ENCODE assay signal across 20 cellular contexts in genomic region chr2:240894006-240894405, GRCh38. TPM values are rescaled to one million over a fixed set of nuclear protein-coding genes. Genes with fewer than 3 reads are reported as not detected.
A peak's percentile ranks its signal among the peaks of the same experiment; 100 is the strongest.
DNase-seq lines count a peak whose midpoint lies in the region; ATAC-seq, FAIRE-seq and TF ChIP-seq lines count a peak whose summit lies in the region.
"Had no signal": no experiment of that assay in that cellular context is flagged by ENCODE, and none has a peak within 500 bp of the region (broad histone marks: within the 10 kb centered on the region; RNA-seq: fewer than 3 reads in every experiment).

No MANE protein-coding gene starts in this region.

- CTCF ChIA-PET in HepG2 (lab: Yijun Ruan, JAX; ENCODE audit: low intra/inter-chr PET ratio, low total read pairs) = no interaction called here
- CTCF ChIA-PET in activated CD4-positive, alpha-beta memory T cell treated with anti-CD3 and anti-CD28 coated beads, Interleukin-2, amount 10 ng/mL, durations not matched to agents 7 days and 5 days (lab: Charles Lee) = no interaction called here

- no peaks in the 10 kb centered on the region for H3K36me3 Mint-ChIP-seq in astrocyte (ENCODE audit: low read depth, unreplicated experiment)
- H3K36me3 Mint-ChIP-seq in activated CD4-positive, alpha-beta memory T cell treated with anti-CD3 and anti-CD28 coated beads, Interleukin-2, amount 10 ng/mL, durations not matched to agents 7 days and 5 days (ENCODE audit: low read depth) = no peaks in the 10 kb centered on the region

- no peak overlapping the region for H3K4me3 Mint-ChIP-seq in astrocyte (ENCODE audit: unreplicated experiment)
- no peak overlapping the region for H3K4me3 Mint-ChIP-seq in activated CD4-positive, alpha-beta memory T cell treated with anti-CD3 and anti-CD28 coated beads, Interleukin-2, amount 10 ng/mL, durations not matched to agents 7 days and 5 days
- H3K4me3 Mint-ChIP-seq: HFFc6 had no signal

- no peaks in the 10 kb centered on the region for H3K36me3 ChIP-seq in astrocyte (ENCODE audit: insufficient read depth, low read length)
- H3K36me3 ChIP-seq in HepG2 (replicated peaks in 1 of 2; ENCODE audit: control insufficient read depth in 1 of 2, insufficient read depth in 2 of 2, low read length in 2 of 2) = no peaks in the 10 kb centered on the region
- H3K36me3 ChIP-seq in smooth muscle cell (ENCODE audit: low read depth) = no peaks in the 10 kb centered on the region
- no peaks in the 10 kb centered on the region for H3K36me3 ChIP-seq in Karpas-422 (ENCODE audit: insufficient read depth, low read length)

- in situ Hi-C loops in HepG2 (cut with HindIII; ENCODE audit: extremely low pct_ligation_motif_present, low pct_unique_long_range_greater_than_20kb) = no loop called here

- no peak for FAIRE-seq in astrocyte (lab: Jason Lieb, UNC)
- FAIRE-seq in HepG2 (lab: Jason Lieb, UNC) = no peak
- FAIRE-seq: G401.6, GM12891, RCC 7860 had no signal

- H3K27ac ChIP-seq in astrocyte (ENCODE audit: low read depth, low read length) (no peak overlapping the region), HepG2 (ENCODE audit: extremely low read length, insufficient read depth, low read length) (no peak overlapping the region), smooth muscle cell (ENCODE audit: low read depth) (peak overlapping the region; percentile 21), Karpas-422 (ENCODE audit: low read length) (no peak overlapping the region)
- H3K27ac ChIP-seq: KMS-11 had no signal

- H3K79me2 ChIP-seq in astrocyte (ENCODE audit: insufficient read depth, low read length) (no peaks in the 10 kb centered on the region), HepG2 (ENCODE audit: insufficient read depth, low read length) (no peaks in the 10 kb centered on the region), smooth muscle cell (ENCODE audit: low read depth) (no peaks in the 10 kb centered on the region), Karpas-422 (ENCODE audit: low read length) (no peaks in the 10 kb centered on the region)

- H3K27me3 ChIP-seq in astrocyte (ENCODE audit: insufficient read depth, low read length) (no peaks in the 10 kb centered on the region), HepG2 (ENCODE audit: control insufficient read depth in 1 of 2, insufficient read depth in 2 of 2, low read length in 2 of 2) (no peaks in the 10 kb centered on the region; a peak in 1 of 5 replicates), smooth muscle cell (ENCODE audit: low read depth) (no peaks in the 10 kb centered on the region), Karpas-422 (ENCODE audit: low read length) (no peaks in the 10 kb centered on the region)

- 28% methylated on average over 6 of the region's 9 CpGs for WGBS in HepG2 (ENCODE audit: low lambda C conversion rate)
- whole genome bisulfite sequencing in smooth muscle cell (ENCODE audit: low lambda C conversion rate) = 64% methylated on average over 9 of the region's 9 CpGs

- intact Hi-C loops in HepG2 (cut with micrococcal nuclease; ENCODE audit: unreplicated experiment) = no loop called here

- POLR2A ChIA-PET in HepG2 (lab: Yijun Ruan, JAX) = interaction anchor here (1.0 to 9.3 kb wide), 2 partner anchors 19 to 37 kb away, joined by 3 to 63 read pairs; no protein-coding TSS in a partner anchor
- POLR2A ChIA-PET in activated CD4-positive, alpha-beta memory T cell treated with anti-CD3 and anti-CD28 coated beads, Interleukin-2, amount 10 ng/mL, durations not matched to agents 7 days and 5 days (lab: Charles Lee) = no interaction called here

- H3K4me1 ChIP-seq in astrocyte (ENCODE audit: insufficient read depth, low read length) (peaks cover 3% of the 10 kb centered on the region), HepG2 (ENCODE audit: insufficient read depth, low read length) (peaks cover 90% of the 10 kb centered on the region), smooth muscle cell (ENCODE audit: low read depth) (peaks cover 7% of the 10 kb centered on the region), Karpas-422 (ENCODE audit: low read length) (no peaks in the 10 kb centered on the region)

- no peaks in the 10 kb centered on the region for H4K20me1 ChIP-seq in astrocyte (ENCODE audit: insufficient read depth, low read length)
- no peaks in the 10 kb centered on the region for H4K20me1 ChIP-seq in HepG2 (ENCODE audit: insufficient read depth, low read length)
- no peaks in the 10 kb centered on the region for H4K20me1 ChIP-seq in smooth muscle cell (ENCODE audit: low read depth)
- no peaks in the 10 kb centered on the region for H4K20me1 ChIP-seq in Karpas-422 (ENCODE audit: insufficient read depth, low read depth, low read length)

- peak overlapping the region; percentile 25 for H3K4me2 ChIP-seq in astrocyte (ENCODE audit: low read length)
- H3K4me2 ChIP-seq in HepG2 (ENCODE audit: low read depth, low read length) = peak overlapping the region; percentile 19; the same call in 1 of the 2 replicates
- peak overlapping the region; percentile 48 for H3K4me2 ChIP-seq in smooth muscle cell
- no peak overlapping the region for H3K4me2 ChIP-seq in Karpas-422 (ENCODE audit: low read depth, low read length, poor library complexity, severe bottlenecking)
- H3K4me2 ChIP-seq: KMS-11 had no signal

- peaks cover 18% of the 10 kb centered on the region for H3K27me3 Mint-ChIP-seq in astrocyte (ENCODE audit: low read depth, unreplicated experiment)
- H3K27me3 Mint-ChIP-seq in activated CD4-positive, alpha-beta memory T cell treated with anti-CD3 and anti-CD28 coated beads, Interleukin-2, amount 10 ng/mL, durations not matched to agents 7 days and 5 days = no peaks in the 10 kb centered on the region

- no peaks in the 10 kb centered on the region for H3K9me2 ChIP-seq in Karpas-422 (replicated peaks; ENCODE audit: insufficient read depth, low read length)

- TF ChIP-seq RAD21 in HepG2 (CRISPR knock-in tag; IDR thresholded peaks at IDR 0.05) = no peak

- no peak for ATAC-seq in HepG2

- H2AFZ ChIP-seq in astrocyte (ENCODE audit: low read depth, low read length) (no peak overlapping the region), HepG2 (ENCODE audit: low read length) (no peak overlapping the region), smooth muscle cell (ENCODE audit: low read depth) (no peak overlapping the region), Karpas-422 (ENCODE audit: low read length) (no peak overlapping the region)

- H3F3A ChIP-seq in smooth muscle cell (ENCODE audit: low read depth) = no peaks in the 10 kb centered on the region

- H3K9me3 ChIP-seq in astrocyte (ENCODE audit: insufficient read depth, low read depth, low read length) (no peaks in the 10 kb centered on the region), HepG2 (ENCODE audit: low read length) (no peaks in the 10 kb centered on the region), smooth muscle cell (replicated peaks; ENCODE audit: low read depth) (no peaks in the 10 kb centered on the region), Karpas-422 (ENCODE audit: low read length) (no peaks in the 10 kb centered on the region)

- no peaks in the 10 kb centered on the region for H3K9me3 Mint-ChIP-seq in astrocyte (ENCODE audit: unreplicated experiment)
- no peaks in the 10 kb centered on the region for H3K9me3 Mint-ChIP-seq in activated CD4-positive, alpha-beta memory T cell treated with anti-CD3 and anti-CD28 coated beads, Interleukin-2, amount 10 ng/mL, durations not matched to agents 7 days and 5 days
- H3K9me3 Mint-ChIP-seq: HFFc6 had no signal

- H3K9ac ChIP-seq in astrocyte (ENCODE audit: low read length) (no peak overlapping the region), HepG2 (ENCODE audit: insufficient read depth, low read depth, low read length) (no peak overlapping the region), smooth muscle cell (ENCODE audit: low read depth) (peak overlapping the region; percentile 17), Karpas-422 (ENCODE audit: low read length) (no peak overlapping the region)
- H3K9ac ChIP-seq: KMS-11 had no signal

- H3K4me1 Mint-ChIP-seq in astrocyte (ENCODE audit: low read depth, unreplicated experiment) = peaks cover 2% of the 10 kb centered on the region
- no peaks in the 10 kb centered on the region for H3K4me1 Mint-ChIP-seq in activated CD4-positive, alpha-beta memory T cell treated with anti-CD3 and anti-CD28 coated beads, Interleukin-2, amount 10 ng/mL, durations not matched to agents 7 days and 5 days

- no TSS peak for BruUV-seq in HepG2 (replicated peaks; lab: Mats Ljungman, UMichigan)

- TF ChIP-seq EP300 in HepG2 (IDR thresholded peaks at IDR 0.05; ENCODE audit: low read depth in 2 of 2, low read length in 2 of 2) (no peak), HepG2 (CRISPR knock-in tag; IDR thresholded peaks at IDR 0.05; ENCODE audit: borderline replicate concordance) (no peak)

- H3K4me3 ChIP-seq in astrocyte (ENCODE audit: insufficient read depth, low read depth, low read length) (no peak overlapping the region), HepG2 (replicated peaks in 1 of 3; ENCODE audit: insufficient read depth in 1 of 3, low read depth in 2 of 3, low read length in 3 of 3) (no peak overlapping the region; a peak in 1 of 6 replicates), smooth muscle cell (no peak overlapping the region), Karpas-422 (ENCODE audit: low read length) (no peak overlapping the region)

- DNase-seq in EH (ENCODE audit: low read depth) (peak; percentile 5), astrocyte (ENCODE audit: low read depth) (no peak), HepG2 (ENCODE audit: low spot score) (no peak), smooth muscle cell (lab: John Stamatoyannopoulos, UW; ENCODE audit: unreplicated experiment) (no peak), Karpas-422 (no peak), DMS79 (lab: John Stamatoyannopoulos, UW) (no peak), SW 1271 (lab: John Stamatoyannopoulos, UW) (no peak)
- DNase-seq in activated CD4-positive, alpha-beta memory T cell treated with anti-CD3 and anti-CD28 coated beads, Interleukin-2, amount 10 ng/mL, durations not matched to agents 7 days and 5 days = no peak
- DNase-seq: AML-193, HFFc6, MM.1S, NCI-H1105 treated with DMSO at 0.1 percent for 48 hours, NCI-H1930, NCI-H2171 treated with DMSO at 0.1 percent for 48 hours, NCI-H510A had no signal

- no peak for TF ChIP-seq POLR2A in HepG2 (IDR thresholded peaks at IDR 0.05; ENCODE audit: insufficient read depth in 1 of 2, low read depth in 2 of 2, low read length in 2 of 2)

- TF ChIP-seq CTCF in astrocyte (IDR thresholded peaks at IDR 0.05; ENCODE audit: insufficient read depth, low read depth, low read length) (no peak), HepG2 (CRISPR knock-in tag; IDR thresholded peaks at IDR 0.05) (no peak), smooth muscle cell (IDR thresholded peaks at IDR 0.05; ENCODE audit: borderline replicate concordance, insufficient read depth, poor library complexity, severe bottlenecking) (no peak)

- no peak overlapping the region for H3K27ac Mint-ChIP-seq in astrocyte (ENCODE audit: unreplicated experiment)
- no peak overlapping the region for H3K27ac Mint-ChIP-seq in activated CD4-positive, alpha-beta memory T cell treated with anti-CD3 and anti-CD28 coated beads, Interleukin-2, amount 10 ng/mL, durations not matched to agents 7 days and 5 days
- H3K27ac Mint-ChIP-seq: HFFc6 had no signal

RNA-seq across cellular contexts. Expression of gene MAB21L4, which starts 1.9 kb away (rescaled TPM):
- 0.43 and 0.59 TPM in 2 replicates for total RNA-seq in astrocyte
- total RNA-seq in HepG2 (2016; rRNA removed; fragmentation: Illumina TruSeq; extraction: Trizol) = 13.5 and 14.0 TPM in 2 replicates
- total RNA-seq in HepG2 (2016; cell fraction: cytosol; rRNA removed; fragmentation: Illumina TruSeq; extraction: Trizol; ENCODE audit: low read depth) = 3.1 and 3.7 TPM in 2 replicates
- total RNA-seq in HepG2 (2016; cell fraction: insoluble cytoplasmic fraction; rRNA removed; fragmentation: Illumina TruSeq; extraction: Trizol) = 11.5 and 15.3 TPM in 2 replicates
- total RNA-seq in HepG2 (2016; cell fraction: membrane; rRNA removed; fragmentation: Illumina TruSeq; extraction: Trizol) = 10.1 and 12.0 TPM in 2 replicates
- 8.9 and 10.1 TPM in 2 replicates for total RNA-seq in HepG2 (2016; cell fraction: nucleus; rRNA removed; fragmentation: Illumina TruSeq; extraction: Trizol)
- polyA plus RNA-seq in HepG2 (2011; rRNA removed) = 3.0 and 3.6 TPM in 2 replicates
- polyA plus RNA-seq in HepG2 (2011; cell fraction: cytosol; rRNA removed) = 2.4 and 4.2 TPM in 2 replicates
- 8.9 and 9.1 TPM in 2 replicates for polyA plus RNA-seq in HepG2 (2011; cell fraction: nucleus; rRNA removed)
- polyA plus RNA-seq in HepG2 (2012) = 2.1 and 4.1 TPM in 2 replicates
- 3.4 TPM in 2 replicates for polyA plus RNA-seq in HepG2 (2016; cell fraction: cytosol; fragmentation: Illumina TruSeq; extraction: Trizol; ENCODE audit: low read depth)
- polyA plus RNA-seq in HepG2 (2016; cell fraction: insoluble cytoplasmic fraction; fragmentation: Illumina TruSeq; extraction: Trizol; ENCODE audit: low read depth) = 11.8 and 13.7 TPM in 2 replicates
- polyA plus RNA-seq in HepG2 (2016; cell fraction: membrane; fragmentation: Illumina TruSeq; extraction: Trizol; ENCODE audit: low read depth) = 8.3 and 8.8 TPM in 2 replicates
- 15.9 and 16.1 TPM in 2 replicates for polyA plus RNA-seq in HepG2 (2016; cell fraction: nucleus; fragmentation: Illumina TruSeq; extraction: Trizol; ENCODE audit: insufficient read depth, low read depth)
- 5.4 TPM in 1 of 2 replicates, not detected in the other for polyA minus RNA-seq in HepG2 (2011; rRNA and poly(A)+ RNA removed; ENCODE audit: low replicate concordance)
- polyA minus RNA-seq in HepG2 (2011; cell fraction: cytosol; rRNA and poly(A)+ RNA removed) = 1.8 and 2.0 TPM in 2 replicates
- 1.3 and 2.5 TPM in 2 replicates for polyA minus RNA-seq in HepG2 (2011; cell fraction: nucleus; rRNA and poly(A)+ RNA removed)
- 0.99 and 2.2 TPM in 2 replicates for total RNA-seq in smooth muscle cell
- polyA plus RNA-seq in smooth muscle cell = 0.53 TPM in 1 of 2 replicates, not detected in the other
- total RNA-seq in activated CD4-positive, alpha-beta memory T cell treated with anti-CD3 and anti-CD28 coated beads, Interleukin-2, amount 10 ng/mL, durations not matched to agents 7 days and 5 days = not detected
- total RNA-seq in Karpas-422 (2014; rRNA removed; shearing (Covaris generic); ENCODE audit: low replicate concordance) = not detected in 2 replicates
- total RNA-seq: A673, HFFc6 had no signal

RNA-seq across cellular contexts. Expression of gene CROCC2, which starts 12.1 kb away (rescaled TPM):
- not detected in 2 replicates for total RNA-seq in astrocyte
- total RNA-seq in HepG2 (2016; rRNA removed; fragmentation: Illumina TruSeq; extraction: Trizol) = not detected in 2 replicates
- not detected in 2 replicates for total RNA-seq in HepG2 (2016; cell fraction: cytosol; rRNA removed; fragmentation: Illumina TruSeq; extraction: Trizol; ENCODE audit: low read depth)
- 0.02 TPM in 1 of 2 replicates, not detected in the other for total RNA-seq in HepG2 (2016; cell fraction: insoluble cytoplasmic fraction; rRNA removed; fragmentation: Illumina TruSeq; extraction: Trizol)
- not detected in 2 replicates for total RNA-seq in HepG2 (2016; cell fraction: membrane; rRNA removed; fragmentation: Illumina TruSeq; extraction: Trizol)
- total RNA-seq in HepG2 (2016; cell fraction: nucleus; rRNA removed; fragmentation: Illumina TruSeq; extraction: Trizol) = not detected in 2 replicates
- not detected in 2 replicates for polyA plus RNA-seq in HepG2 (2011; rRNA removed)
- not detected in 2 replicates for polyA plus RNA-seq in HepG2 (2011; cell fraction: cytosol; rRNA removed)
- 0.03 TPM in 1 of 2 replicates, not detected in the other for polyA plus RNA-seq in HepG2 (2011; cell fraction: nucleus; rRNA removed)
- polyA plus RNA-seq in HepG2 (2012) = 0.13 and 0.15 TPM in 2 replicates
- not detected in 2 replicates for polyA plus RNA-seq in HepG2 (2016; cell fraction: cytosol; fragmentation: Illumina TruSeq; extraction: Trizol; ENCODE audit: low read depth)
- not detected in 2 replicates for polyA plus RNA-seq in HepG2 (2016; cell fraction: insoluble cytoplasmic fraction; fragmentation: Illumina TruSeq; extraction: Trizol; ENCODE audit: low read depth)
- polyA plus RNA-seq in HepG2 (2016; cell fraction: membrane; fragmentation: Illumina TruSeq; extraction: Trizol; ENCODE audit: low read depth) = not detected in 2 replicates
- polyA plus RNA-seq in HepG2 (2016; cell fraction: nucleus; fragmentation: Illumina TruSeq; extraction: Trizol; ENCODE audit: insufficient read depth, low read depth) = not detected in 2 replicates
- not detected in 2 replicates for polyA minus RNA-seq in HepG2 (2011; rRNA and poly(A)+ RNA removed; ENCODE audit: low replicate concordance)
- not detected in 2 replicates for polyA minus RNA-seq in HepG2 (2011; cell fraction: cytosol; rRNA and poly(A)+ RNA removed)
- not detected in 2 replicates for polyA minus RNA-seq in HepG2 (2011; cell fraction: nucleus; rRNA and poly(A)+ RNA removed)
- not detected in 2 replicates for total RNA-seq in smooth muscle cell
- not detected in 2 replicates for polyA plus RNA-seq in smooth muscle cell
- total RNA-seq in activated CD4-positive, alpha-beta memory T cell treated with anti-CD3 and anti-CD28 coated beads, Interleukin-2, amount 10 ng/mL, durations not matched to agents 7 days and 5 days = not detected
- total RNA-seq in Karpas-422 (2014; rRNA removed; shearing (Covaris generic); ENCODE audit: low replicate concordance) = not detected in 2 replicates
- total RNA-seq: A673, HFFc6 had no signal

RNA-seq across cellular contexts. Expression of gene AGXT, which starts 25.4 kb away (rescaled TPM):
- total RNA-seq in astrocyte (not detected in 2 replicates), HepG2 (2016; rRNA removed; fragmentation: Illumina TruSeq; extraction: Trizol) (30.5 and 41.9 TPM in 2 replicates), smooth muscle cell (not detected in 2 replicates)
- 13.0 and 14.7 TPM in 2 replicates for total RNA-seq in HepG2 (2016; cell fraction: cytosol; rRNA removed; fragmentation: Illumina TruSeq; extraction: Trizol; ENCODE audit: low read depth)
- total RNA-seq in HepG2 (2016; cell fraction: insoluble cytoplasmic fraction; rRNA removed; fragmentation: Illumina TruSeq; extraction: Trizol) = 26.6 and 43.3 TPM in 2 replicates
- 16.6 and 19.6 TPM in 2 replicates for total RNA-seq in HepG2 (2016; cell fraction: membrane; rRNA removed; fragmentation: Illumina TruSeq; extraction: Trizol)
- 38.2 and 44.0 TPM in 2 replicates for total RNA-seq in HepG2 (2016; cell fraction: nucleus; rRNA removed; fragmentation: Illumina TruSeq; extraction: Trizol)
- polyA plus RNA-seq in HepG2 (2011; rRNA removed) (96.1 and 133 TPM in 2 replicates), smooth muscle cell (0.12 TPM in 1 of 2 replicates, not detected in the other)
- 35.6 and 52.0 TPM in 2 replicates for polyA plus RNA-seq in HepG2 (2011; cell fraction: cytosol; rRNA removed)
- 938 and 1,041 TPM in 2 replicates for polyA plus RNA-seq in HepG2 (2011; cell fraction: nucleus; rRNA removed)
- polyA plus RNA-seq in HepG2 (2012) = 57.7 and 74.1 TPM in 2 replicates
- polyA plus RNA-seq in HepG2 (2016; cell fraction: cytosol; fragmentation: Illumina TruSeq; extraction: Trizol; ENCODE audit: low read depth) = 16.7 and 17.4 TPM in 2 replicates
- 26.4 and 36.5 TPM in 2 replicates for polyA plus RNA-seq in HepG2 (2016; cell fraction: insoluble cytoplasmic fraction; fragmentation: Illumina TruSeq; extraction: Trizol; ENCODE audit: low read depth)
- 15.2 and 17.5 TPM in 2 replicates for polyA plus RNA-seq in HepG2 (2016; cell fraction: membrane; fragmentation: Illumina TruSeq; extraction: Trizol; ENCODE audit: low read depth)
- polyA plus RNA-seq in HepG2 (2016; cell fraction: nucleus; fragmentation: Illumina TruSeq; extraction: Trizol; ENCODE audit: insufficient read depth, low read depth) = 101 and 109 TPM in 2 replicates
- polyA minus RNA-seq in HepG2 (2011; rRNA and poly(A)+ RNA removed; ENCODE audit: low replicate concordance) = 67.0 TPM in 1 of 2 replicates, not detected in the other
- 22.8 and 31.0 TPM in 2 replicates for polyA minus RNA-seq in HepG2 (2011; cell fraction: cytosol; rRNA and poly(A)+ RNA removed)
- 64.6 and 66.1 TPM in 2 replicates for polyA minus RNA-seq in HepG2 (2011; cell fraction: nucleus; rRNA and poly(A)+ RNA removed)
- total RNA-seq in activated CD4-positive, alpha-beta memory T cell treated with anti-CD3 and anti-CD28 coated beads, Interleukin-2, amount 10 ng/mL, durations not matched to agents 7 days and 5 days = not detected
- total RNA-seq in Karpas-422 (2014; rRNA removed; shearing (Covaris generic); ENCODE audit: low replicate concordance) = not detected in 2 replicates
- total RNA-seq: A673, HFFc6 had no signal

Comparison
In these comparisons a context has a peak if more than half of its experiments do, and no peak if none do; other contexts are left out.
1. RNA of gene AGXT, which starts 25.4 kb away (total RNA-seq): 13.0 to 44.0 TPM in HepG2; not detected in astrocyte, not detected in smooth muscle cell, not detected in activated CD4-positive, alpha-beta memory T cell treated with anti-CD3 and anti-CD28 coated beads, Interleukin-2, amount 10 ng/mL, durations not matched to agents 7 days and 5 days and not detected in Karpas-422; every median in the first group is over 10 times any median in the second.